In genomic region chr13:40559915-40560314, GRCh38 we compare ENCODE assay signal across 28 cellular contexts.
"Had no signal": no experiment of that assay in that cellular context is flagged by ENCODE, and none has a peak within 500 bp of the region (broad histone marks: within the 10 kb centered on the region; RNA-seq: fewer than 3 reads in every experiment).

No MANE protein-coding gene starts in this region.

- ATAC-seq: foreskin keratinocyte; left lobe of liver; sciatic nerve; stimulated activated memory B cell treated with anti-CD40 and anti-IgM and Interleukin-4, amounts not matched to agents 10 μg/mL and 1 μg/mL and 100 μg/mL, for 72 hours; stimulated activated naive CD8-positive, alpha-beta T cell treated with anti-CD3 and anti-CD28 coated beads, Interleukin-15, Interleukin-2, amounts not matched to agents 100 U/mL and 50 U/mL, for 24 hours had no signal

- H3K4me2 ChIP-seq: smooth muscle cell had no signal

- H3K9me3 ChIP-seq: esophagus muscularis mucosa, prostate gland, right atrium auricular region, testis, tibial nerve, upper lobe of left lung had no signal

- H3K4me3 Mint-ChIP-seq: immature natural killer cell; memory B cell; nephron progenitor cell; stimulated activated memory B cell treated with anti-CD40 and anti-IgM and Interleukin-4, amounts not matched to agents 10 μg/mL and 1 μg/mL and 100 μg/mL, for 72 hours had no signal

- H3K27ac ChIP-seq: dorsolateral prefrontal cortex, esophagus muscularis mucosa, foreskin keratinocyte, prostate gland, right atrium auricular region, testis, upper lobe of left lung had no signal

- H3K27me3 Mint-ChIP-seq: memory B cell; naive B cell; stimulated activated memory B cell treated with anti-CD40 and anti-IgM and Interleukin-4, amounts not matched to agents 10 μg/mL and 1 μg/mL and 100 μg/mL, for 72 hours had no signal

- H3K36me3 ChIP-seq: prostate gland had no signal

- FAIRE-seq: colon, urothelium cell line had no signal

- H3K9me3 Mint-ChIP-seq: immature natural killer cell; memory B cell; naive B cell; nephron progenitor cell; stimulated activated memory B cell treated with anti-CD40 and anti-IgM and Interleukin-4, amounts not matched to agents 10 μg/mL and 1 μg/mL and 100 μg/mL, for 72 hours had no signal

- DNase-seq: dorsolateral prefrontal cortex; effector CD4-positive, alpha-beta T cell; foreskin keratinocyte; glutamatergic neuron; immature natural killer cell; islet precursor cell; naive B cell; nephron progenitor cell; nucleus accumbens; stimulated activated CD4-positive, alpha-beta T cell treated with anti-CD3 and anti-CD28 coated beads, Interleukin-12 subunit alpha, Interleukin-12 subunit beta, amount 100 ng/mL, for 4 hours; stimulated activated CD4-positive, alpha-beta T cell treated with anti-CD3 and anti-CD28 coated beads, Interleukin-2, amount 100 ng/mL, for 24 hours; stimulated activated CD4-positive, alpha-beta T cell treated with anti-CD3 and anti-CD28 coated beads, Interleukin-4, amount 100 ng/mL, for 24 hours; stimulated activated naive CD8-positive, alpha-beta T cell treated with anti-CD3 and anti-CD28 coated beads, Interleukin-15, Interleukin-2, amounts not matched to agents 100 U/mL and 50 U/mL, for 24 hours; substantia nigra; testis; upper lobe of left lung had no signal

- H3K27me3 ChIP-seq: dorsolateral prefrontal cortex, esophagus muscularis mucosa, foreskin keratinocyte, right atrium auricular region, testis, tibial nerve, upper lobe of left lung had no signal

- H3K27ac Mint-ChIP-seq: immature natural killer cell; memory B cell; nephron progenitor cell; stimulated activated memory B cell treated with anti-CD40 and anti-IgM and Interleukin-4, amounts not matched to agents 10 μg/mL and 1 μg/mL and 100 μg/mL, for 72 hours had no signal

- H3K4me3 ChIP-seq: dorsolateral prefrontal cortex, esophagus muscularis mucosa, lung, prostate gland, right atrium auricular region, smooth muscle cell, testis, tibial nerve, upper lobe of left lung had no signal

- H3K4me1 ChIP-seq: foreskin keratinocyte, prostate gland had no signal
